ENCODE assay signal across 1 cellular context in genomic region chr1:24909388-24909898, GRCh38.
TF ChIP-seq lines count a peak whose summit lies in the region.

No MANE protein-coding gene starts in this region.

TF ChIP-seq in HepG2, 621 proteins besides CTCF, POLR2A, EP300 and RAD21 (continued from another document and continues in another):
- TF ChIP-seq MBNL3 (CRISPR knock-in tag; conservative IDR thresholded peaks at IDR 0.05) (no peak), EZH2 (conservative IDR thresholded peaks at IDR 0.05; ENCODE audit: low read depth, low read length) (no peak), HMGXB3 (CRISPR knock-in tag; IDR thresholded peaks at IDR 0.05; ENCODE audit: borderline replicate concordance) (no peak), ZNF431 (CRISPR knock-in tag; IDR thresholded peaks at IDR 0.05; ENCODE audit: borderline replicate concordance, low read depth) (no peak), HOMEZ (CRISPR knock-in tag; IDR thresholded peaks at IDR 0.05; ENCODE audit: low read depth) (no peak), ZNF557 (CRISPR knock-in tag; IDR thresholded peaks at IDR 0.05) (no peak), MATR3 (CRISPR knock-in tag; IDR thresholded peaks at IDR 0.05) (no peak), TP53 (CRISPR knock-in tag; conservative IDR thresholded peaks at IDR 0.05) (no peak), FOXJ3 (CRISPR knock-in tag; IDR thresholded peaks at IDR 0.05; ENCODE audit: borderline replicate concordance) (no peak), ZFP36L1 (CRISPR knock-in tag; IDR thresholded peaks at IDR 0.05) (no peak), ATF7 (IDR thresholded peaks at IDR 0.05) (no peak), ATF7 (CRISPR knock-in tag; IDR thresholded peaks at IDR 0.05) (no peak), HMGA1 (CRISPR knock-in tag; conservative IDR thresholded peaks at IDR 0.05) (no peak), ZNF263 (CRISPR knock-in tag; IDR thresholded peaks at IDR 0.05) (peak; percentile 70; the same call in 1 of the 2 replicates), ZNF598 (CRISPR knock-in tag; IDR thresholded peaks at IDR 0.05; ENCODE audit: borderline replicate concordance) (no peak), GMEB1 (CRISPR knock-in tag; IDR thresholded peaks at IDR 0.05; ENCODE audit: borderline replicate concordance) (no peak), DNMT1 (CRISPR knock-in tag; IDR thresholded peaks at IDR 0.05) (peak; percentile 56; the same call in 1 of the 2 replicates), ZNF512B (CRISPR knock-in tag; IDR thresholded peaks at IDR 0.05; ENCODE audit: borderline replicate concordance) (no peak), BRD4 (CRISPR knock-in tag; IDR thresholded peaks at IDR 0.05) (0 out of 2 replicates have a peak, but pooled peaks have one; percentile 54), PAXIP1 (CRISPR knock-in tag; conservative IDR thresholded peaks at IDR 0.05) (no peak), SUZ12 (IDR thresholded peaks at IDR 0.05; ENCODE audit: low read depth, low read length) (no peak), ATF1 (CRISPR knock-in tag; IDR thresholded peaks at IDR 0.05) (no peak), NCOR1 (IDR thresholded peaks at IDR 0.05; ENCODE audit: borderline replicate concordance, low read length) (no peak), ZNF710 (CRISPR knock-in tag; IDR thresholded peaks at IDR 0.05; ENCODE audit: borderline replicate concordance) (no peak), NFE2 (CRISPR knock-in tag; IDR thresholded peaks at IDR 0.05) (no peak), DNMT3B (CRISPR knock-in tag; conservative IDR thresholded peaks at IDR 0.05) (no peak), ZNF839 (CRISPR knock-in tag; IDR thresholded peaks at IDR 0.05; ENCODE audit: borderline replicate concordance) (no peak), ZSCAN29 (CRISPR knock-in tag; conservative IDR thresholded peaks at IDR 0.05) (no peak), PBX2 (CRISPR knock-in tag; IDR thresholded peaks at IDR 0.05) (no peak), CREBL2 (CRISPR knock-in tag; IDR thresholded peaks at IDR 0.05; ENCODE audit: borderline replicate concordance) (no peak), SIX4 (CRISPR knock-in tag; IDR thresholded peaks at IDR 0.05) (no peak), KMT2B (CRISPR knock-in tag; IDR thresholded peaks at IDR 0.05) (no peak), SYNCRIP (IDR thresholded peaks at IDR 0.05; ENCODE audit: insufficient read depth, low read depth, low read length) (no peak), RARG (CRISPR knock-in tag; IDR thresholded peaks at IDR 0.05; ENCODE audit: low read depth) (no peak), ZNF589 (CRISPR knock-in tag; conservative IDR thresholded peaks at IDR 0.05) (no peak), ATF5 (CRISPR knock-in tag; IDR thresholded peaks at IDR 0.05; ENCODE audit: low read depth) (no peak), THAP11 (CRISPR knock-in tag; IDR thresholded peaks at IDR 0.05) (peak; percentile 56), ZNF891 (CRISPR knock-in tag; IDR thresholded peaks at IDR 0.05) (no peak), POLR2AphosphoS5 (IDR thresholded peaks at IDR 0.05; ENCODE audit: low read depth, low read length) (no peak), ZNF296 (CRISPR knock-in tag; conservative IDR thresholded peaks at IDR 0.05) (no peak), ZNF44 (CRISPR knock-in tag; IDR thresholded peaks at IDR 0.05) (no peak), THAP8 (CRISPR knock-in tag; IDR thresholded peaks at IDR 0.05; ENCODE audit: borderline replicate concordance) (no peak), MED13 (CRISPR knock-in tag; IDR thresholded peaks at IDR 0.05) (no peak), ARID3A (IDR thresholded peaks at IDR 0.05; ENCODE audit: low read depth, low read length) (no peak), ZNF563 (CRISPR knock-in tag; IDR thresholded peaks at IDR 0.05) (no peak)
